Comparison of ENCODE assay signal across 10 cellular contexts in the genomic region with DNA sequence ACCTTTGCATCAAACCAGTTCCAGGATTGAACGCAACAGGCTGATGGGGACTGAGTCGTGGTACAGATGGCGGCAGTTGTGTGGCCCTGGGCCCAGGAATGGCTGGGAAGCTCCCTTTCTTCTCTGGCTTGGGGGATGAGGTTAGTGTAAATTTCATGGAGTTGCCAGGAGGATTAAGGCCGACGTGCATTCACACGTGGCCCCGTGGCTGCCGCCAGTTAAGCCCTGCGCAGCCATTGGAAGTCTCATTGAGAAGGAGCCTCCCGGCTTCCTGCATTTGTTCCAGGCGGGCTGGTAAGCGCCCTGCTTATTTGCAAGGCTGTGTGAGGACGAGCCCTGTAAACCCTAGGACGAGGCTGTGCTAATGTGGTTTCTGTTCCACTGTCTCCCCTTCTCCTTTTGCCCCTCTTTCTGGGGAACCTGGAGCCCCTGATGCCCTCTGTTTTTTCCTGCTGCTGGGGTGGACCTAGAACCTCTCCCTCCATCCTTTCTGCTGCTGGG. TPM values are rescaled to one million over a fixed set of nuclear protein-coding genes. Genes with fewer than 3 reads are reported as not detected.
DNase-seq lines count a peak whose midpoint lies in the region; ATAC-seq, FAIRE-seq and TF ChIP-seq lines count a peak whose summit lies in the region.
"Had no signal": no experiment of that assay in that cellular context is flagged by ENCODE, and none has a peak within 500 bp of the region (broad histone marks: within the 10 kb centered on the region; RNA-seq: fewer than 3 reads in every experiment).

No MANE protein-coding gene starts in this region.

- no peak for FAIRE-seq in A549 (lab: Jason Lieb, UNC)
- FAIRE-seq: kidney had no signal

- TF ChIP-seq RAD21 in A549 (conservative IDR thresholded peaks at IDR 0.05 in 1 of 2, IDR thresholded peaks at IDR 0.05 in 1 of 2): no peak

- no peak for TF ChIP-seq CTCF in A549 (IDR thresholded peaks at IDR 0.05)
- no peak for TF ChIP-seq CTCF in HFF-Myc (IDR thresholded peaks at IDR 0.05; ENCODE audit: low read depth, low read length, missing control alignments)
- no peak for TF ChIP-seq CTCF in ascending aorta (IDR thresholded peaks at IDR 0.05)

- H3K27ac ChIP-seq in A549 (peak overlapping the region; percentile 64 to 98), layer of hippocampus (ENCODE audit: low read depth, low read length) (peak overlapping the region; percentile 65), ascending aorta (peak overlapping the region in 1 of 2 donors; percentile 46)

- intact Hi-C loops in ascending aorta (cut with DNase I): no loop called here

- H3K9me3 ChIP-seq in A549: no peaks in the 10 kb centered on the region
- no peaks in the 10 kb centered on the region for H3K9me3 ChIP-seq in ascending aorta

- H3K4me3 ChIP-seq in A549 (0 out of 3 replicates have a peak overlapping the region, but pooled peaks have one; percentile 9), HFF-Myc (replicated peaks; ENCODE audit: low read depth, low read length) (peak overlapping the region; percentile 14), ascending aorta (no peak overlapping the region)

- H3K4me1 ChIP-seq in A549 (peaks cover 43% of the 10 kb centered on the region), ascending aorta (peaks cover 7 to 27% of the 10 kb centered on the region in 2 donors)

- TF ChIP-seq EP300 in A549 (IDR thresholded peaks at IDR 0.05): no peak

- H3K4me2 ChIP-seq in A549: peak overlapping the region; percentile 76

- H3K27me3 ChIP-seq in layer of hippocampus (ENCODE audit: control insufficient read depth, insufficient read depth, low read length) (no peaks in the 10 kb centered on the region), ascending aorta (no peaks in the 10 kb centered on the region)

- WGBS in A549 (ENCODE audit: missing lambda C conversion rate): 72% methylated on average over 14 of the region's 14 CpGs

- CTCF ChIA-PET in A549 (lab: Yijun Ruan, JAX): interaction anchor here (1.0 to 1.8 kb wide), 4 partner anchors 11 to 80 kb away, joined by 3 to 5 read pairs (median 4); no protein-coding TSS in a partner anchor

- no peak for ATAC-seq in A549
- ATAC-seq in GM19455 (IDR thresholded peaks at IDR 0.05; ENCODE audit: unreplicated experiment): no peak

- POLR2A ChIA-PET in A549 (lab: Yijun Ruan, JAX): no interaction called here

- H3K36me3 ChIP-seq in ascending aorta: peaks cover 4 to 6% of the 10 kb centered on the region in 2 donors

- DNase-seq in A549 (ENCODE audit: low read depth in 1 of 2, low spot score in 1 of 2) (peak in 1 of 2 experiments; percentile 44), HFF-Myc (ENCODE audit: extremely low read depth, low read depth) (no peak), amniotic epithelial cell (ENCODE audit: low read depth) (peak; percentile 66), GM19238 (ENCODE audit: insufficient read length, low spot score) (no peak), ascending aorta (ENCODE audit: low spot score in 2 of 2) (no peak), NCI-H146 (lab: John Stamatoyannopoulos, UW) (no peak)
- DNase-seq: activated T-cell treated with anti-CD3 and anti-CD28 coated beads, Interleukin-2, amount 50 U/mL, for 24 hours; kidney had no signal

- no peak for TF ChIP-seq POLR2A in A549 (IDR thresholded peaks at IDR 0.05; ENCODE audit: low read length)

TF ChIP-seq in A549, 52 proteins besides CTCF, POLR2A, EP300 and RAD21:
- TF ChIP-seq POLR2AphosphoS2 (conservative IDR thresholded peaks at IDR 0.05; ENCODE audit: low read length): 0 out of 2 replicates have a peak, but pooled peaks have one; percentile 66
- TF ChIP-seq PHF8 (IDR thresholded peaks at IDR 0.05; ENCODE audit: borderline replicate concordance, low read depth): no peak
- TF ChIP-seq, protein P1, sequence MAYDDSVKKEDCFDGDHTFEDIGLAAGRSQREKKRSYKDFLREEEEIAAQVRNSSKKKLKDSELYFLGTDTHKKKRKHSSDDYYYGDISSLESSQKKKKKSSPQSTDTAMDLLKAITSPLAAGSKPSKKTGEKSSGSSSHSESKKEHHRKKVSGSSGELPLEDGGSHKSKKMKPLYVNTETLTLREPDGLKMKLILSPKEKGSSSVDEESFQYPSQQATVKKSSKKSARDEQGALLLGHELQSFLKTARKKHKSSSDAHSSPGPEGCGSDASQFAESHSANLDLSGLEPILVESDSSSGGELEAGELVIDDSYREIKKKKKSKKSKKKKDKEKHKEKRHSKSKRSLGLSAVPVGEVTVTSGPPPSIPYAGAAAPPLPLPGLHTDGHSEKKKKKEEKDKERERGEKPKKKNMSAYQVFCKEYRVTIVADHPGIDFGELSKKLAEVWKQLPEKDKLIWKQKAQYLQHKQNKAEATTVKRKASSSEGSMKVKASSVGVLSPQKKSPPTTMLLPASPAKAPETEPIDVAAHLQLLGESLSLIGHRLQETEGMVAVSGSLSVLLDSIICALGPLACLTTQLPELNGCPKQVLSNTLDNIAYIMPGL (CRISPR knock-in tag; IDR thresholded peaks at IDR 0.05; ENCODE audit: borderline replicate concordance): no peak
- TF ChIP-seq TFCP2L1 (CRISPR knock-in tag; IDR thresholded peaks at IDR 0.05): no peak
- TF ChIP-seq, protein P2, sequence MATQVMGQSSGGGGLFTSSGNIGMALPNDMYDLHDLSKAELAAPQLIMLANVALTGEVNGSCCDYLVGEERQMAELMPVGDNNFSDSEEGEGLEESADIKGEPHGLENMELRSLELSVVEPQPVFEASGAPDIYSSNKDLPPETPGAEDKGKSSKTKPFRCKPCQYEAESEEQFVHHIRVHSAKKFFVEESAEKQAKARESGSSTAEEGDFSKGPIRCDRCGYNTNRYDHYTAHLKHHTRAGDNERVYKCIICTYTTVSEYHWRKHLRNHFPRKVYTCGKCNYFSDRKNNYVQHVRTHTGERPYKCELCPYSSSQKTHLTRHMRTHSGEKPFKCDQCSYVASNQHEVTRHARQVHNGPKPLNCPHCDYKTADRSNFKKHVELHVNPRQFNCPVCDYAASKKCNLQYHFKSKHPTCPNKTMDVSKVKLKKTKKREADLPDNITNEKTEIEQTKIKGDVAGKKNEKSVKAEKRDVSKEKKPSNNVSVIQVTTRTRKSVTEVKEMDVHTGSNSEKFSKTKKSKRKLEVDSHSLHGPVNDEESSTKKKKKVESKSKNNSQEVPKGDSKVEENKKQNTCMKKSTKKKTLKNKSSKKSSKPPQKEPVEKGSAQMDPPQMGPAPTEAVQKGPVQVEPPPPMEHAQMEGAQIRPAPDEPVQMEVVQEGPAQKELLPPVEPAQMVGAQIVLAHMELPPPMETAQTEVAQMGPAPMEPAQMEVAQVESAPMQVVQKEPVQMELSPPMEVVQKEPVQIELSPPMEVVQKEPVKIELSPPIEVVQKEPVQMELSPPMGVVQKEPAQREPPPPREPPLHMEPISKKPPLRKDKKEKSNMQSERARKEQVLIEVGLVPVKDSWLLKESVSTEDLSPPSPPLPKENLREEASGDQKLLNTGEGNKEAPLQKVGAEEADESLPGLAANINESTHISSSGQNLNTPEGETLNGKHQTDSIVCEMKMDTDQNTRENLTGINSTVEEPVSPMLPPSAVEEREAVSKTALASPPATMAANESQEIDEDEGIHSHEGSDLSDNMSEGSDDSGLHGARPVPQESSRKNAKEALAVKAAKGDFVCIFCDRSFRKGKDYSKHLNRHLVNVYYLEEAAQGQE (IDR thresholded peaks at IDR 0.05): no peak

RNA-seq across cellular contexts. Expression of a gene that starts 5.7 kb away (rescaled TPM):
- polyA plus RNA-seq in A549 (2011; rRNA removed): 39.1 and 50.6 TPM in 2 replicates
- 139 and 218 TPM in 2 replicates for polyA plus RNA-seq in A549 (2012; cell fraction: cytosol; rRNA removed)
- 193 and 320 TPM in 2 replicates for polyA plus RNA-seq in A549 (2012; cell fraction: nucleus; rRNA removed)
- polyA plus RNA-seq in A549 (2017; fragmentation: RNase III; extraction: RNeasy Plus Mini Kit Qiagen cat#74134 plus additional on column Dnase treatment): 165 to 184 TPM (median 171 TPM) in 3 replicates
- 37.2 and 59.3 TPM in 2 replicates for polyA minus RNA-seq in A549 (2011; rRNA and poly(A)+ RNA removed)
- total RNA-seq in ascending aorta: 129 TPM

Comparison
In these comparisons a context has a peak if more than half of its experiments do, and no peak if none do; other contexts are left out.
1. H3K4me3 ChIP-seq: peak in A549 (single experiment) and HFF-Myc (single experiment); none in ascending aorta (0 of 2).